In genomic region chr10:21705828-21706176, GRCh38 we compare ENCODE assay signal across 25 cellular contexts.
"Had no signal": no experiment of that assay in that cellular context is flagged by ENCODE, and none has a peak within 500 bp of the region (broad histone marks: within the 10 kb centered on the region; RNA-seq: fewer than 3 reads in every experiment).

No MANE protein-coding gene starts in this region.

- H3K9ac ChIP-seq: neural progenitor cell had no signal

- H2AFZ ChIP-seq: neural progenitor cell had no signal

- H3K36me3 ChIP-seq: pancreas, thyroid gland had no signal

- H3K27ac Mint-ChIP-seq: immature natural killer cell; natural killer cell treated with Interleukin-12 subunit alpha and Interleukin-12 subunit beta and Interleukin-15 and Interleukin-18, amount 100 ng/mL, for 72 hours; neural progenitor cell; progenitor cell of endocrine pancreas; stimulated activated effector memory CD8-positive, alpha-beta T cell treated with anti-CD3 and anti-CD28 coated beads, Interleukin-12 subunit alpha, Interleukin-12 subunit beta, amount 100 ng/mL, for 72 hours; type B pancreatic cell had no signal

- H3K4me1 Mint-ChIP-seq: neural progenitor cell had no signal

- ATAC-seq: gastroesophageal sphincter; stimulated activated effector memory CD8-positive, alpha-beta T cell treated with anti-CD3 and anti-CD28 coated beads, Interleukin-12 subunit alpha, Interleukin-12 subunit beta, amount 100 ng/mL, for 72 hours; stimulated activated naive CD8-positive, alpha-beta T cell treated with anti-CD3 and anti-CD28 coated beads, Interleukin-15, Interleukin-2, amounts not matched to agents 100 U/mL and 50 U/mL, for 24 hours had no signal

- DNase-seq: dorsolateral prefrontal cortex; effector CD8-positive, alpha-beta T cell; glutamatergic neuron; immature natural killer cell; lower lobe of right lung; mesenchymal stem cell; midbrain; occipital lobe; pancreas; stimulated activated CD4-positive, alpha-beta T cell treated with anti-CD3 and anti-CD28 coated beads, Interleukin-4, amount 100 ng/mL, for 1 hour; stimulated activated CD8-positive, alpha-beta memory T cell treated with anti-CD3 and anti-CD28 coated beads, Interleukin-4, amount 100 ng/mL, for 48 hours; stimulated activated naive CD8-positive, alpha-beta T cell treated with anti-CD3 and anti-CD28 coated beads, Interleukin-15, Interleukin-2, amounts not matched to agents 100 U/mL and 50 U/mL, for 24 hours; thyroid gland had no signal

- H3K4me1 ChIP-seq: lower lobe of right lung, pancreas, thyroid gland had no signal

- H3K4me3 Mint-ChIP-seq: immature natural killer cell; natural killer cell treated with Interleukin-12 subunit alpha and Interleukin-12 subunit beta and Interleukin-15 and Interleukin-18, amount 100 ng/mL, for 72 hours; neural progenitor cell; stimulated activated effector memory CD8-positive, alpha-beta T cell treated with anti-CD3 and anti-CD28 coated beads, Interleukin-12 subunit alpha, Interleukin-12 subunit beta, amount 100 ng/mL, for 72 hours; type B pancreatic cell had no signal

- H3K27me3 Mint-ChIP-seq: natural killer cell treated with Interleukin-12 subunit alpha and Interleukin-12 subunit beta and Interleukin-15 and Interleukin-18, amount 100 ng/mL, for 72 hours; progenitor cell of endocrine pancreas; type B pancreatic cell had no signal

- H3K27me3 ChIP-seq: dorsolateral prefrontal cortex, esophagus muscularis mucosa, gastroesophageal sphincter, left lung, neural progenitor cell, pancreas, suprapubic skin, thyroid gland had no signal

- H3K27ac ChIP-seq: coronary artery, dorsolateral prefrontal cortex, epithelial cell of prostate, esophagus muscularis mucosa, gastroesophageal sphincter, left lung, lower lobe of right lung, neural progenitor cell, pancreas, suprapubic skin, thyroid gland had no signal

- H3K4me3 ChIP-seq: coronary artery, dorsolateral prefrontal cortex, esophagus muscularis mucosa, gastroesophageal sphincter, left lung, lower lobe of right lung, neural progenitor cell, pancreas, smooth muscle cell, suprapubic skin, thyroid gland had no signal

- H3K9me3 ChIP-seq: pancreas, thyroid gland had no signal

- H3K4me2 ChIP-seq: neural progenitor cell, smooth muscle cell had no signal
